ENCODE assay signal across 11 cellular contexts in genomic region chr12:52074006-52074405, GRCh38. TPM values are rescaled to one million over a fixed set of nuclear protein-coding genes. Genes with fewer than 3 reads are reported as not detected.
DNase-seq lines count a peak whose midpoint lies in the region; ATAC-seq, FAIRE-seq and TF ChIP-seq lines count a peak whose summit lies in the region.
"Had no signal": no experiment of that assay in that cellular context is flagged by ENCODE, and none has a peak within 500 bp of the region (broad histone marks: within the 10 kb centered on the region; RNA-seq: fewer than 3 reads in every experiment).

No MANE protein-coding gene starts in this region.

- H3K27ac ChIP-seq in GM12878 (ENCODE audit: control insufficient read depth, insufficient read depth): peak overlapping the region; percentile 17

- peak overlapping the region; percentile 71 for H3K4me2 ChIP-seq in GM12878 (ENCODE audit: control insufficient read depth, insufficient read depth)

- POLR2A ChIA-PET in GM12878 (lab: Charles Lee): interaction anchor here (0.6 kb wide), 2 partner anchors 45 to 930 kb away, joined by 3 to 4 read pairs; no protein-coding TSS in a partner anchor
- POLR2A ChIA-PET in HEK293T (lab: Yijun Ruan, JAX): no interaction called here

- no peak for TF ChIP-seq EP300 in GM12878 (IDR thresholded peaks at IDR 0.05; ENCODE audit: borderline replicate concordance in 1 of 2, control insufficient read depth in 1 of 2, low read depth in 2 of 2, low read length in 2 of 2)

- no peak for TF ChIP-seq RAD21 in GM12878 (IDR thresholded peaks at IDR 0.05; ENCODE audit: insufficient read depth, low read depth, low read length)

- TF ChIP-seq POLR2A in GM12878 (IDR thresholded peaks at IDR 0.05; ENCODE audit: low read depth, low read length): no peak

- H3K9me3 ChIP-seq in GM12878 (replicated peaks; ENCODE audit: control insufficient read depth, insufficient read depth, low read length): no peaks in the 10 kb centered on the region
- H3K9me3 ChIP-seq: mucosa of descending colon had no signal

- no peak for FAIRE-seq in GM12878 (lab: Jason Lieb, UNC)

- BruUV-seq in GM12878 (replicated peaks; lab: Mats Ljungman, UMichigan): no TSS peak

- peak; percentile 35 to 91 (median 68) for DNase-seq in NCI-H1417 (lab: John Stamatoyannopoulos, UW)
- no peak for DNase-seq in NCI-H1417 treated with DMSO at 0.1 percent for 48 hours (lab: John Stamatoyannopoulos, UW)
- DNase-seq in NCI-H187 treated with DMSO at 0.1 percent for 48 hours (lab: John Stamatoyannopoulos, UW): peak; percentile 91
- peak; percentile 63 for DNase-seq in GM12878 (ENCODE audit: low read depth, low spot score)
- peak; percentile 78 for DNase-seq in skeletal muscle cell (ENCODE audit: low read depth)
- DNase-seq in GM03348 (ENCODE audit: low spot score): no peak
- no peak for DNase-seq in HEK293T (ENCODE audit: extremely low spot score)
- DNase-seq: 8988T; activated CD4-positive, alpha-beta T cell treated with anti-CD3 and anti-CD28 coated beads for 4 hours; mucosa of descending colon had no signal

- H3K79me2 ChIP-seq in GM12878 (ENCODE audit: control insufficient read depth, insufficient read depth, low read length): peaks cover 41% of the 10 kb centered on the region

- H3K4me1 ChIP-seq in GM12878 (ENCODE audit: control insufficient read depth, insufficient read depth, low read length): peaks cover 12% of the 10 kb centered on the region

- SMC1A ChIA-PET in GM12878 (lab: Charles Lee; ENCODE audit: uncharacterized antibody, unreplicated experiment): interaction anchor here (0.6 to 3.6 kb wide), 5 partner anchors 41 to 1370 kb away, joined by 3 to 46 read pairs (median 6); no protein-coding TSS in a partner anchor

- H3K27me3 ChIP-seq in GM12878 (replicated peaks in 1 of 2; ENCODE audit: control insufficient read depth in 2 of 2, insufficient read depth in 2 of 2, low read length in 1 of 2): no peaks in the 10 kb centered on the region

- 83% methylated on average over 6 of the region's 11 CpGs for WGBS in GM12878 (ENCODE audit: insufficient coverage, insufficient replicate concordance, low lambda C conversion rate, missing lambda C conversion rate)

- CTCF ChIA-PET in GM12878 (lab: Yijun Ruan, JAX) (interaction anchor here (0.6 to 15.1 kb wide), 8 partner anchors 9 to 48 kb away, joined by 3 to 208 read pairs (median 6); no protein-coding TSS in a partner anchor), HEK293T (lab: Yijun Ruan, JAX) (interaction anchor here (0.9 kb wide), 2 partner anchors 48 to 54 kb away, joined by 3 to 5 read pairs; no protein-coding TSS in a partner anchor)

- H3K4me3 ChIP-seq in GM12878 (peak overlapping the region; percentile 38; the same call in 1 of the 2 replicates), skeletal muscle cell (ENCODE audit: low read depth, low read length) (no peak overlapping the region)
- H3K4me3 ChIP-seq: mucosa of descending colon had no signal

- RAD21 ChIA-PET in GM12878 (lab: Charles Lee; ENCODE audit: unreplicated experiment): interaction anchor here (1.0 to 3.3 kb wide), 5 partner anchors 23 to 70 kb away, joined by 3 to 15 read pairs (median 6); partner anchors contain the start of gene NR4A1

- no peak overlapping the region for H2AFZ ChIP-seq in GM12878 (ENCODE audit: control insufficient read depth, low read depth, low read length)

- H3K9ac ChIP-seq in GM12878 (ENCODE audit: control insufficient read depth, insufficient read depth, low read length): peak overlapping the region; percentile 20; the same call in 1 of the 2 replicates

- H4K20me1 ChIP-seq in GM12878 (ENCODE audit: control insufficient read depth, insufficient read depth): no peaks in the 10 kb centered on the region

- peak; percentile 37 for ATAC-seq in GM12878
- no peak for ATAC-seq in HG03108 (IDR thresholded peaks at IDR 0.05; ENCODE audit: unreplicated experiment)
- ATAC-seq: mucosa of descending colon had no signal

- peaks cover 14 to 16% of the 10 kb centered on the region in 2 experiments for H3K36me3 ChIP-seq in GM12878 (ENCODE audit: control insufficient read depth in 2 of 2, insufficient read depth in 2 of 2, low read length in 1 of 2)

- in situ Hi-C loops in GM12878 (cut with MboI): no loop called here

- no peak for TF ChIP-seq CTCF in GM12878 (IDR thresholded peaks at IDR 0.05 in 2 of 3, conservative IDR thresholded peaks at IDR 0.05 in 1 of 3; ENCODE audit: control insufficient read depth in 2 of 3, extremely low read depth in 1 of 3, insufficient read depth in 1 of 3, low read depth in 3 of 3, low read length in 3 of 3)

- intact Hi-C loops in GM12878 (cut with micrococcal nuclease; ENCODE audit: unreplicated experiment): no loop called here

TF ChIP-seq in GM12878, 131 proteins besides CTCF, POLR2A, EP300 and RAD21 (continues in another document):
- TF ChIP-seq IKZF2 (IDR thresholded peaks at IDR 0.05) (peak; percentile 78 to 81; a peak in 2 of 4 replicates), RUNX3 (IDR thresholded peaks at IDR 0.05; ENCODE audit: low read length) (peak; percentile 62), ATF7 (IDR thresholded peaks at IDR 0.05; ENCODE audit: low read depth) (0 out of 2 replicates have a peak, but pooled peaks have one; percentile 17), JUND (IDR thresholded peaks at IDR 0.05; ENCODE audit: low read depth, low read length) (no peak), FOXK2 (IDR thresholded peaks at IDR 0.05) (no peak; the same call in 1 of the 2 replicates), IRF4 (IDR thresholded peaks at IDR 0.05; ENCODE audit: low read depth, low read length) (0 out of 2 replicates have a peak, but pooled peaks have one; percentile 32)

TF ChIP-seq in HEK293T, 16 proteins besides CTCF, POLR2A, EP300 and RAD21:
- no peak for TF ChIP-seq FOXA1 (IDR thresholded peaks at IDR 0.05)
- no peak for TF ChIP-seq ELF4 (IDR thresholded peaks at IDR 0.05)
- TF ChIP-seq CTBP1 (IDR thresholded peaks at IDR 0.05; ENCODE audit: borderline replicate concordance): no peak

RNA-seq across cellular contexts. Expression of gene ATG101, which starts 4.2 kb away (rescaled TPM):
- 13.7 and 15.2 TPM in 2 replicates for total RNA-seq in GM12878 (2013; cell fraction: nucleolus; rRNA removed)
- total RNA-seq in GM12878 (2014; rRNA removed) (44.5 and 44.8 TPM in 2 replicates), GM12878 (2014; rRNA removed; fragmentation: Illumina TruSeq; extraction: Trizol) (21.5 and 21.9 TPM in 2 replicates), GM12878 (2021) (33.8 and 36.5 TPM in 2 replicates)
- polyA plus RNA-seq in GM12878 (2011; ENCODE audit: low read depth): 21.8 TPM
- polyA plus RNA-seq in GM12878 (2011; rRNA removed) (31.4 and 49.8 TPM in 2 replicates), GM12878 (2014; fragmentation: Illumina TruSeq; extraction: Trizol) (10.4 and 26.0 TPM in 2 replicates), GM12878 (2014; fragmentation: Nextera tagmentation; extraction: Ambion mirVana) (1 to 10 TPM; 2.7 to 5.6 TPM), GM12878 (2014; rRNA removed) (42.7 and 43.1 TPM in 2 replicates), GM12878 (2016; fragmentation: Nextera tagmentation; extraction: Ambion mirVana) (10 to 100 TPM; 34.1 to 40.5 TPM)
- 64.4 and 85.9 TPM in 2 replicates for polyA plus RNA-seq in GM12878 (2011; cell fraction: cytosol; rRNA removed)
- 34.2 and 44.8 TPM in 2 replicates for polyA plus RNA-seq in GM12878 (2011; cell fraction: nucleus; rRNA removed)
- 26.6 and 32.8 TPM in 2 replicates for polyA plus RNA-seq in GM12878 (2012)
- 48.9 and 54.6 TPM in 2 replicates for polyA minus RNA-seq in GM12878 (2011; rRNA and poly(A)+ RNA removed)
- polyA minus RNA-seq in GM12878 (2011; cell fraction: cytosol; rRNA and poly(A)+ RNA removed): 9.0 and 11.8 TPM in 2 replicates
- polyA minus RNA-seq in GM12878 (2011; cell fraction: nucleus; rRNA and poly(A)+ RNA removed): 12.6 and 24.2 TPM in 2 replicates

RNA-seq across cellular contexts. Expression of gene SMIM41, which starts 5.5 kb away (rescaled TPM):
- 0.27 TPM in 1 of 2 replicates, not detected in the other for total RNA-seq in GM12878 (2013; cell fraction: nucleolus; rRNA removed)
- total RNA-seq in GM12878 (2014; rRNA removed) (not detected in 2 replicates), GM12878 (2014; rRNA removed; fragmentation: Illumina TruSeq; extraction: Trizol) (not detected in 2 replicates), GM12878 (2021) (0.19 TPM in 1 of 2 replicates, not detected in the other)
- not detected for polyA plus RNA-seq in GM12878 (2011; ENCODE audit: low read depth)
- polyA plus RNA-seq in GM12878 (2011; rRNA removed) (not detected in 2 replicates), GM12878 (2014; fragmentation: Illumina TruSeq; extraction: Trizol) (not detected in 2 replicates), GM12878 (2014; fragmentation: Nextera tagmentation; extraction: Ambion mirVana) (not detected), GM12878 (2014; rRNA removed) (not detected in 2 replicates), GM12878 (2016; fragmentation: Nextera tagmentation; extraction: Ambion mirVana) (not detected)
- not detected in 2 replicates for polyA plus RNA-seq in GM12878 (2011; cell fraction: cytosol; rRNA removed)
- not detected in 2 replicates for polyA plus RNA-seq in GM12878 (2011; cell fraction: nucleus; rRNA removed)
- not detected in 2 replicates for polyA plus RNA-seq in GM12878 (2012)
- not detected in 2 replicates for polyA minus RNA-seq in GM12878 (2011; rRNA and poly(A)+ RNA removed)
- not detected in 2 replicates for polyA minus RNA-seq in GM12878 (2011; cell fraction: cytosol; rRNA and poly(A)+ RNA removed)
- 0.86 TPM in 1 of 2 replicates, not detected in the other for polyA minus RNA-seq in GM12878 (2011; cell fraction: nucleus; rRNA and poly(A)+ RNA removed)

RNA-seq across cellular contexts. Expression of gene NR4A1, which starts 22.8 kb away (rescaled TPM):
- 9.2 and 12.6 TPM in 2 replicates for total RNA-seq in GM12878 (2013; cell fraction: nucleolus; rRNA removed)
- total RNA-seq in GM12878 (2014; rRNA removed) (2.4 and 4.1 TPM in 2 replicates), GM12878 (2014; rRNA removed; fragmentation: Illumina TruSeq; extraction: Trizol) (1.5 and 2.2 TPM in 2 replicates), GM12878 (2021) (7.9 TPM in 2 replicates)
- polyA plus RNA-seq in GM12878 (2011; ENCODE audit: low read depth): 1.5 TPM
- polyA plus RNA-seq in GM12878 (2011; rRNA removed) (1.3 and 2.9 TPM in 2 replicates), GM12878 (2014; fragmentation: Illumina TruSeq; extraction: Trizol) (1.2 and 2.0 TPM in 2 replicates), GM12878 (2014; fragmentation: Nextera tagmentation; extraction: Ambion mirVana) (under 1 TPM in 1 of 2 experiments, not detected in 1; 0.05 TPM), GM12878 (2014; rRNA removed) (5.9 TPM in 2 replicates), GM12878 (2016; fragmentation: Nextera tagmentation; extraction: Ambion mirVana) (1 to 10 TPM; 1.5 to 1.9 TPM)
- 5.8 and 7.7 TPM in 2 replicates for polyA plus RNA-seq in GM12878 (2011; cell fraction: cytosol; rRNA removed)
- polyA plus RNA-seq in GM12878 (2011; cell fraction: nucleus; rRNA removed): 20.2 and 21.4 TPM in 2 replicates
- polyA plus RNA-seq in GM12878 (2012): 4.3 and 15.3 TPM in 2 replicates
- polyA minus RNA-seq in GM12878 (2011; rRNA and poly(A)+ RNA removed): 3.7 and 8.3 TPM in 2 replicates
- 6.8 and 7.4 TPM in 2 replicates for polyA minus RNA-seq in GM12878 (2011; cell fraction: cytosol; rRNA and poly(A)+ RNA removed)
- 14.4 and 17.9 TPM in 2 replicates for polyA minus RNA-seq in GM12878 (2011; cell fraction: nucleus; rRNA and poly(A)+ RNA removed)

Comparison
In these comparisons a context has a peak if more than half of its experiments do, and no peak if none do; other contexts are left out.
1. DNase-seq: peak in NCI-H1417 (3 of 3), NCI-H187 treated with DMSO at 0.1 percent for 48 hours (single experiment), GM12878 (single experiment) and skeletal muscle cell (single experiment); none in NCI-H1417 treated with DMSO at 0.1 percent for 48 hours (single experiment), GM03348 (single experiment) and HEK293T (single experiment).